In genomic region chr22:29615705-29616104, GRCh38 we compare ENCODE assay signal across 23 cellular contexts.
"Had no signal": no experiment of that assay in that cellular context is flagged by ENCODE, and none has a peak within 500 bp of the region (broad histone marks: within the 10 kb centered on the region; RNA-seq: fewer than 3 reads in every experiment).

No MANE protein-coding gene starts in this region.

- H3K36me3 ChIP-seq: colonic mucosa, spleen, stomach, thoracic aorta, transverse colon had no signal

- H3K4me1 ChIP-seq: colonic mucosa had no signal

- DNase-seq: colonic mucosa; dermis blood vessel endothelial cell; endodermal cell; erythroblast; foreskin keratinocyte; head of caudate nucleus; left colon; left ventricle myocardium superior; mesendoderm; naive thymus-derived CD4-positive, alpha-beta T cell; nephron progenitor cell; spleen; stimulated activated CD4-positive, alpha-beta T cell treated with anti-CD3 and anti-CD28 coated beads, Interleukin-2, amount 100 ng/mL, for 24 hours; stimulated activated CD4-positive, alpha-beta T cell treated with anti-CD3 and anti-CD28 coated beads, Interleukin-4, amount 100 ng/mL, for 4 hours; stimulated activated naive B cell treated with anti-CD40 and anti-IgM and Interleukin-4, amounts not matched to agents 10 μg/mL and 1 μg/mL and 100 μg/mL, for 72 hours; stomach; substantia nigra; transverse colon had no signal

- H3K9me3 ChIP-seq: colonic mucosa, stomach, thoracic aorta, transverse colon had no signal

- H2AFZ ChIP-seq: hepatocyte had no signal

- ATAC-seq: foreskin keratinocyte; left colon; left ventricle myocardium superior; naive thymus-derived CD4-positive, alpha-beta T cell; sciatic nerve; stimulated activated naive B cell treated with anti-CD40 and anti-IgM and Interleukin-4, amounts not matched to agents 10 μg/mL and 1 μg/mL and 100 μg/mL, for 72 hours had no signal

- H3K4me3 ChIP-seq: colonic mucosa, hepatocyte, lung, spleen, stomach, thoracic aorta, transverse colon had no signal

- H3K4me2 ChIP-seq: hepatocyte had no signal

- H3K27ac ChIP-seq: colonic mucosa, foreskin keratinocyte, hepatocyte, spleen, stomach, thoracic aorta, transverse colon had no signal

- H3K27me3 ChIP-seq: colonic mucosa, foreskin keratinocyte, hepatocyte, spleen, stomach, transverse colon had no signal

- FAIRE-seq: endothelial cell of umbilical vein had no signal
